In genomic region chr1:108645479-108646184, GRCh38 we compare ENCODE assay signal across 1 cellular context.
TF ChIP-seq lines count a peak whose summit lies in the region.

No MANE protein-coding gene starts in this region.

TF ChIP-seq in H1, 55 proteins besides CTCF, POLR2A, EP300 and RAD21:
- TF ChIP-seq TAF7 (optimal IDR thresholded peaks at IDR 0.05; ENCODE audit: borderline replicate concordance, low read depth, low read length) (no peak), BRCA1 (IDR thresholded peaks at IDR 0.05; ENCODE audit: low read depth, low read length) (no peak), CHD1 (IDR thresholded peaks at IDR 0.05; ENCODE audit: low read depth, low read length) (no peak), GABPA (IDR thresholded peaks at IDR 0.05; ENCODE audit: borderline replicate concordance, insufficient read depth, low read length) (no peak), CBX5 (IDR thresholded peaks at IDR 0.05; ENCODE audit: low read depth, low read length) (no peak), E2F6 (IDR thresholded peaks at IDR 0.05) (no peak), SP4 (IDR thresholded peaks at IDR 0.05; ENCODE audit: low read length) (no peak), POLR2AphosphoS5 (IDR thresholded peaks at IDR 0.05; ENCODE audit: low read depth, low read length) (no peak)
